8 cellular contexts compared by ENCODE assay signal in genomic region chr11:130070109-130070828, GRCh38. TPM values are rescaled to one million over a fixed set of nuclear protein-coding genes. Genes with fewer than 3 reads are reported as not detected.
A peak's percentile ranks its signal among the peaks of the same experiment; 100 is the strongest.
DNase-seq lines count a peak whose midpoint lies in the region; ATAC-seq lines count a peak whose summit lies in the region.

No MANE protein-coding gene starts in this region.

- no peaks in the 10 kb centered on the region for H3K36me3 ChIP-seq in Karpas-422 (ENCODE audit: insufficient read depth, low read length)

- H3K27me3 ChIP-seq in Karpas-422 (ENCODE audit: low read length), result no peaks in the 10 kb centered on the region

- peaks cover 49% of the 10 kb centered on the region for H3K79me2 ChIP-seq in Karpas-422 (ENCODE audit: low read length)

- H2AFZ ChIP-seq in Karpas-422 (ENCODE audit: low read length), result no peak overlapping the region

- H3K27ac ChIP-seq in Karpas-422 (ENCODE audit: low read length), result peak overlapping the region; percentile 30; the same call in 1 of the 2 replicates

- DNase-seq in ELR (ENCODE audit: low read depth) (peak; percentile 59), Karpas-422 (peak; percentile 67), medulla oblongata (ENCODE audit: extremely low spot score) (peak; percentile 42), foreskin melanocyte (no peak)
- DNase-seq in activated CD4-positive, alpha-beta T cell treated with anti-CD3 and anti-CD28 coated beads, Interleukin-2, amount 50 U/mL, for 4 hours, result peak; percentile 24 to 29
- DNase-seq in effector CD4-positive, alpha-beta T cell, result peak; percentile 28
- peak; percentile 6 to 31 for DNase-seq in stimulated activated CD8-positive, alpha-beta memory T cell treated with anti-CD3 and anti-CD28 coated beads, Interleukin-15, amount 100 ng/mL, for 4 hours (ENCODE audit: low read depth in 2 of 2)

- H3K4me2 ChIP-seq in Karpas-422 (ENCODE audit: low read depth, low read length, poor library complexity, severe bottlenecking), result peak overlapping the region; percentile 87

- peak overlapping the region; percentile 69 for H3K4me3 ChIP-seq in Karpas-422 (ENCODE audit: low read length)

- no peaks in the 10 kb centered on the region for H3K9me2 ChIP-seq in Karpas-422 (replicated peaks; ENCODE audit: insufficient read depth, low read length)

- no peaks in the 10 kb centered on the region for H4K20me1 ChIP-seq in Karpas-422 (ENCODE audit: insufficient read depth, low read depth, low read length)

- H3K4me1 ChIP-seq in Karpas-422 (ENCODE audit: low read length), result peaks cover 34% of the 10 kb centered on the region

- ATAC-seq in GM21717 (IDR thresholded peaks at IDR 0.05; ENCODE audit: unreplicated experiment), result peak; percentile 25

- H3K9ac ChIP-seq in Karpas-422 (ENCODE audit: low read length), result peak overlapping the region; percentile 83

- H3K9me3 ChIP-seq in Karpas-422 (ENCODE audit: low read length), result no peaks in the 10 kb centered on the region

RNA-seq across cellular contexts. Expression of gene APLP2, which starts 0.6 kb away (rescaled TPM):
- 50.8 and 68.3 TPM in 2 replicates for total RNA-seq in Karpas-422 (2014; rRNA removed; shearing (Covaris generic); ENCODE audit: low replicate concordance)
